27 cellular contexts compared by ENCODE assay signal in the genomic region with DNA sequence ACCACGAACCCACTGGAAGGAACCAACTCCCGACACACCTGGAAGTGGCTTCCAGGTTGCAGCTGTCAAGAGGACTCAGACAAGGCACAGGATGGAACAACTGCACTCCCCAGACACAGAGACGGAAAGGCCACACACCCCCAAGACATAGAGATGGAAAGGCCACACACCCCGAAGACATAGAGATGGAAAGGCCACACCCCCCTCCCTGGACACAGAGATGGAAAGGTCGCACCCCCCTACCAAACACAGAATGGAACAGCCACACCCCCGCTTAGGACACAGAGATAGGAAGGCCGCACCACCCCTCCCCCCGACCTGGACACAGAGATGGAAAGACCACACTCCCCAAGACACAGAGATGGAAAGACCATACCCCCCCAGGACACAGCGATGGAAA. TPM values are rescaled to one million over a fixed set of nuclear protein-coding genes. Genes with fewer than 3 reads are reported as not detected.
"Had no signal": no experiment of that assay in that cellular context is flagged by ENCODE, and none has a peak within 500 bp of the region (broad histone marks: within the 10 kb centered on the region; RNA-seq: fewer than 3 reads in every experiment).

No MANE protein-coding gene starts in this region.

- FAIRE-seq: endometrium, TTC549 had no signal

- DNase-seq: activated CD4-positive, alpha-beta memory T cell treated with anti-CD3 and anti-CD28 coated beads for 36 hours; activated CD4-positive, alpha-beta T cell treated with anti-CD3 and anti-CD28 coated beads for 36 hours; activated naive CD4-positive, alpha-beta T cell treated with Interleukin-2 at 50 U/mL for 16 hours; activated naive CD8-positive, alpha-beta T cell treated with anti-CD3 and anti-CD28 coated beads, Interleukin-2, amount 50 U/mL, for 24 hours; activated T-cell treated with anti-CD3 and anti-CD28 coated beads, Interleukin-2, amount 50 U/mL, for 1 hour; anterior cingulate cortex; brain microvascular endothelial cell; cortex of kidney; foreskin melanocyte; hypothalamus; islet precursor cell; stimulated activated CD4-positive, alpha-beta T cell treated with anti-CD3 and anti-CD28 coated beads, Interleukin-12 subunit alpha, Interleukin-12 subunit beta, amount 100 ng/mL, for 4 hours; stimulated activated CD4-positive, alpha-beta T cell treated with anti-CD3 and anti-CD28 coated beads, Interleukin-1b, Interleukin-23, amount 100 ng/mL, for 48 hours; stimulated activated naive CD4-positive, alpha-beta T cell treated with Interleukin-2 at 50 U/mL for 16 hours; thyroid gland had no signal

- H3K9ac ChIP-seq: neural progenitor cell had no signal

- H3K9me3 ChIP-seq: thyroid gland had no signal

- H3K36me3 ChIP-seq: neural progenitor cell had no signal

- H3K4me2 ChIP-seq: neural progenitor cell had no signal

- H3K9me3 Mint-ChIP-seq: activated CD4-positive, alpha-beta memory T cell treated with anti-CD3 and anti-CD28 coated beads for 36 hours; activated T-helper 17 cell treated with anti-CD3 and anti-CD28 coated beads, Interleukin-2, amount 50 U/mL, for 72 hours; central memory CD8-positive, alpha-beta T cell had no signal

- H2AFZ ChIP-seq: neural progenitor cell had no signal

- H3K4me1 ChIP-seq: neural progenitor cell had no signal

- H3K4me3 Mint-ChIP-seq: activated CD4-positive, alpha-beta memory T cell treated with anti-CD3 and anti-CD28 coated beads for 36 hours; activated CD4-positive, alpha-beta T cell treated with anti-CD3 and anti-CD28 coated beads for 36 hours; activated naive CD8-positive, alpha-beta T cell treated with anti-CD3 and anti-CD28 coated beads, Interleukin-2, amount 50 U/mL, for 24 hours; activated T-helper 17 cell treated with anti-CD3 and anti-CD28 coated beads, Interleukin-2, amount 50 U/mL, for 72 hours; central memory CD8-positive, alpha-beta T cell; neural progenitor cell; WTC11 had no signal

- ATAC-seq: activated CD4-positive, alpha-beta T cell treated with anti-CD3 and anti-CD28 coated beads for 36 hours; activated naive CD8-positive, alpha-beta T cell treated with anti-CD3 and anti-CD28 coated beads, Interleukin-2, amount 50 U/mL, for 24 hours; activated T-helper 17 cell treated with anti-CD3 and anti-CD28 coated beads, Interleukin-2, amount 50 U/mL, for 72 hours; WTC11 had no signal

- H3K27me3 ChIP-seq: brain microvascular endothelial cell, thyroid gland had no signal

- H3K27ac ChIP-seq: brain microvascular endothelial cell, neural progenitor cell, thyroid gland had no signal

- H3K27me3 Mint-ChIP-seq: activated CD4-positive, alpha-beta memory T cell treated with anti-CD3 and anti-CD28 coated beads for 36 hours; central memory CD8-positive, alpha-beta T cell had no signal

- H3K27ac Mint-ChIP-seq: activated CD4-positive, alpha-beta memory T cell treated with anti-CD3 and anti-CD28 coated beads for 36 hours; activated CD4-positive, alpha-beta T cell treated with anti-CD3 and anti-CD28 coated beads for 36 hours; activated naive CD8-positive, alpha-beta T cell treated with anti-CD3 and anti-CD28 coated beads, Interleukin-2, amount 50 U/mL, for 24 hours; activated T-helper 17 cell treated with anti-CD3 and anti-CD28 coated beads, Interleukin-2, amount 50 U/mL, for 72 hours; neural progenitor cell; progenitor cell of endocrine pancreas; T-helper 2 cell treated with Interferon-gamma antibody and Interleukin-4, amounts not matched to agents 5 μg/mL and 100 μg/mL, for 36 hours; WTC11 had no signal

- H3K4me3 ChIP-seq: neural progenitor cell, thyroid gland had no signal

RNA-seq across cellular contexts. Expression of a gene that starts 20.4 kb away (rescaled TPM):
- total RNA-seq: activated CD4-positive, alpha-beta memory T cell treated with anti-CD3 and anti-CD28 coated beads for 36 hours; activated CD4-positive, alpha-beta T cell treated with anti-CD3 and anti-CD28 coated beads for 36 hours; activated T-helper 17 cell treated with anti-CD3 and anti-CD28 coated beads, Interleukin-2, amount 50 U/mL, for 72 hours; lung microvascular endothelial cell; osteoblast; ureter had no signal

RNA-seq across cellular contexts. Expression of a gene that starts 30.9 kb away (rescaled TPM):
- total RNA-seq: activated CD4-positive, alpha-beta memory T cell treated with anti-CD3 and anti-CD28 coated beads for 36 hours; activated CD4-positive, alpha-beta T cell treated with anti-CD3 and anti-CD28 coated beads for 36 hours; activated T-helper 17 cell treated with anti-CD3 and anti-CD28 coated beads, Interleukin-2, amount 50 U/mL, for 72 hours; lung microvascular endothelial cell; osteoblast; progenitor cell of endocrine pancreas; subcutaneous adipose tissue; thyroid gland; ureter had no signal
